Comparison of ENCODE assay signal across 10 cellular contexts in genomic region chr20:8155848-8156602, GRCh38. TPM values are rescaled to one million over a fixed set of nuclear protein-coding genes. Genes with fewer than 3 reads are reported as not detected.
DNase-seq lines count a peak whose midpoint lies in the region; ATAC-seq, FAIRE-seq and TF ChIP-seq lines count a peak whose summit lies in the region.
"Had no signal": no experiment of that assay in that cellular context is flagged by ENCODE, and none has a peak within 500 bp of the region (broad histone marks: within the 10 kb centered on the region; RNA-seq: fewer than 3 reads in every experiment).

No MANE protein-coding gene starts in this region.

- H3K9me3 Mint-ChIP-seq in natural killer cell, result no peaks in the 10 kb centered on the region

- H3K36me3 ChIP-seq in bronchial epithelial cell (ENCODE audit: control insufficient read depth, insufficient read depth, low read length), result no peaks in the 10 kb centered on the region

- no peak overlapping the region for H3K4me3 ChIP-seq in bronchial epithelial cell (ENCODE audit: low read depth, low read length)

- intact Hi-C loops in natural killer cell (cut with micrococcal nuclease), result loop anchor here (2.0 kb wide), 1 partner anchor 23 kb away; the partner anchor contains the start of gene PLCB1

- no peaks in the 10 kb centered on the region for H3K27me3 Mint-ChIP-seq in natural killer cell (ENCODE audit: low read depth in 2 of 2)

- H3K27me3 ChIP-seq in bronchial epithelial cell (ENCODE audit: control insufficient read depth, insufficient read depth, low read length), result no peaks in the 10 kb centered on the region

- no peak for DNase-seq in bronchial epithelial cell (ENCODE audit: low read depth)
- DNase-seq in natural killer cell, result no peak
- no peak for DNase-seq in HK-2 (ENCODE audit: unreplicated experiment)
- DNase-seq in effector CD8-positive, alpha-beta T cell (lab: John Stamatoyannopoulos, UW), result no peak
- no peak for DNase-seq in H54 (ENCODE audit: insufficient read length, low spot score)
- DNase-seq: hypothalamus, NCI-H526 treated with DMSO at 0.1 percent for 48 hours had no signal

- peak overlapping the region; percentile 81 to 83 for H3K27ac Mint-ChIP-seq in natural killer cell

- H3K4me1 Mint-ChIP-seq in natural killer cell, result peaks cover 75 to 76% of the 10 kb centered on the region in 2 donors

- FAIRE-seq in bronchial epithelial cell (lab: Jason Lieb, UNC), result peak; percentile 28
- FAIRE-seq in H54 (lab: Jason Lieb, UNC), result no peak

- TF ChIP-seq POLR2A in H54 (IDR thresholded peaks at IDR 0.05; ENCODE audit: low read depth, low read length), result no peak

- peak overlapping the region; percentile 55 for H3K4me3 Mint-ChIP-seq in natural killer cell

- no peaks in the 10 kb centered on the region for H3K36me3 Mint-ChIP-seq in natural killer cell

- ATAC-seq in GM18498 (IDR thresholded peaks at IDR 0.05; ENCODE audit: unreplicated experiment), result peak; percentile 7
- peak; percentile 26 for ATAC-seq in HG02759 (IDR thresholded peaks at IDR 0.05; ENCODE audit: unreplicated experiment)
- ATAC-seq in natural killer cell, result no peak
- ATAC-seq in GM21390 (IDR thresholded peaks at IDR 0.05; ENCODE audit: unreplicated experiment), result no peak

- no peak for TF ChIP-seq CTCF in bronchial epithelial cell (IDR thresholded peaks at IDR 0.05; ENCODE audit: insufficient read depth, low read length, severe bottlenecking)
- TF ChIP-seq CTCF in natural killer cell (IDR thresholded peaks at IDR 0.05), result no peak

RNA-seq across cellular contexts. Expression of gene PLCB1, which starts 24.0 kb away (rescaled TPM):
- total RNA-seq in bronchial epithelial cell (1.1 and 2.9 TPM in 2 replicates), natural killer cell (10 to 100 TPM; 48.7 to 66.2 (median 57.7) TPM)

Comparison
In these comparisons a context has a peak if more than half of its experiments do, and no peak if none do; other contexts are left out.
1. ATAC-seq: peak in GM18498 (single experiment) and HG02759 (single experiment); none in natural killer cell (0 of 3) and GM21390 (single experiment).
2. RNA of gene PLCB1, which starts 24.0 kb away (total RNA-seq): 48.7 to 66.2 TPM in natural killer cell; 1.1 to 2.9 TPM in bronchial epithelial cell; every median in the first group is over 10 times any median in the second.